In genomic region chr5:82754759-82755158, GRCh38 we compare ENCODE assay signal across 11 cellular contexts.
DNase-seq lines count a peak whose midpoint lies in the region; ATAC-seq lines count a peak whose summit lies in the region.
"Had no signal": no experiment of that assay in that cellular context is flagged by ENCODE, and none has a peak within 500 bp of the region (broad histone marks: within the 10 kb centered on the region; RNA-seq: fewer than 3 reads in every experiment).

No MANE protein-coding gene starts in this region.

- H3K4me3 Mint-ChIP-seq in dendritic cell treated with granulocyte-macrophage colony-stimulating factor and Interleukin-4, amounts not matched to agents 40 ng/mL and 50 ng/mL, for 4 days = no peak overlapping the region
- H3K4me3 Mint-ChIP-seq: activated CD4-positive, alpha-beta T cell treated with anti-CD3 and anti-CD28 coated beads, Interleukin-2, amount 10 ng/mL, durations not matched to agents 24 days and 14 days had no signal

- no peak for DNase-seq in islet precursor cell
- no peak for DNase-seq in NCI-H748 treated with DMSO at 0.1 percent for 48 hours (lab: John Stamatoyannopoulos, UW)
- no peak for DNase-seq in activated gamma-delta T cell treated with Interleukin-2 at 50 U/mL for 16 hours
- DNase-seq: activated CD4-positive, alpha-beta T cell treated with anti-CD3 and anti-CD28 coated beads, Interleukin-2, amount 10 ng/mL, durations not matched to agents 24 days and 14 days; activated naive CD4-positive, alpha-beta T cell; central memory CD4-positive, alpha-beta T cell; NCI-H1417 treated with DMSO at 0.1 percent for 48 hours had no signal

- peak overlapping the region; percentile 52 for H3K27ac Mint-ChIP-seq in dendritic cell treated with granulocyte-macrophage colony-stimulating factor and Interleukin-4, amounts not matched to agents 40 ng/mL and 50 ng/mL, for 4 days
- H3K27ac Mint-ChIP-seq: activated CD4-positive, alpha-beta T cell treated with anti-CD3 and anti-CD28 coated beads, Interleukin-2, amount 10 ng/mL, durations not matched to agents 24 days and 14 days had no signal

- H3K4me1 Mint-ChIP-seq in dendritic cell treated with granulocyte-macrophage colony-stimulating factor and Interleukin-4, amounts not matched to agents 40 ng/mL and 50 ng/mL, for 4 days (ENCODE audit: low read depth) = peaks cover 5% of the 10 kb centered on the region
- H3K4me1 Mint-ChIP-seq: activated CD4-positive, alpha-beta T cell treated with anti-CD3 and anti-CD28 coated beads, Interleukin-2, amount 10 ng/mL, durations not matched to agents 24 days and 14 days had no signal

- intact Hi-C loops in dendritic cell treated with granulocyte-macrophage colony-stimulating factor and Interleukin-4, amounts not matched to agents 40 ng/mL and 50 ng/mL, for 4 days (cut with micrococcal nuclease) = no loop called here

- H3K27me3 Mint-ChIP-seq in dendritic cell treated with granulocyte-macrophage colony-stimulating factor and Interleukin-4, amounts not matched to agents 40 ng/mL and 50 ng/mL, for 4 days = peaks cover 2% of the 10 kb centered on the region

- no peaks in the 10 kb centered on the region for H3K36me3 Mint-ChIP-seq in dendritic cell treated with granulocyte-macrophage colony-stimulating factor and Interleukin-4, amounts not matched to agents 40 ng/mL and 50 ng/mL, for 4 days (ENCODE audit: low read depth)

- peak; percentile 91 for ATAC-seq in GM18907 (IDR thresholded peaks at IDR 0.05; ENCODE audit: unreplicated experiment)
- ATAC-seq in GM21529 (IDR thresholded peaks at IDR 0.05; ENCODE audit: unreplicated experiment) = peak; percentile 95
- peak; percentile 81 for ATAC-seq in HG03064 (IDR thresholded peaks at IDR 0.05; ENCODE audit: low read depth, unreplicated experiment)

- peaks cover 10% of the 10 kb centered on the region for H3K9me3 Mint-ChIP-seq in dendritic cell treated with granulocyte-macrophage colony-stimulating factor and Interleukin-4, amounts not matched to agents 40 ng/mL and 50 ng/mL, for 4 days
